8 cellular contexts compared by ENCODE assay signal in genomic region chr10:21527634-21528451, GRCh38. TPM values are rescaled to one million over a fixed set of nuclear protein-coding genes. Genes with fewer than 3 reads are reported as not detected.
DNase-seq lines count a peak whose midpoint lies in the region; ATAC-seq and TF ChIP-seq lines count a peak whose summit lies in the region.

No MANE protein-coding gene starts in this region.

- CTCF ChIA-PET in AG04450 (lab: Charles Lee) = interaction anchor here (1.0 to 1.4 kb wide), 3 partner anchors 9 to 193 kb away, joined by 3 to 4 read pairs (median 4); no protein-coding TSS in a partner anchor

- no peaks in the 10 kb centered on the region; a peak in 1 of 7 replicates for H3K36me3 Mint-ChIP-seq in H9 (ENCODE audit: insufficient read depth in 1 of 3, low read depth in 3 of 3)

- peak overlapping the region; percentile 80 for H3K4me2 ChIP-seq in H9 (ENCODE audit: insufficient read depth, insufficient read length, low read length)

- H3K27ac ChIP-seq in AG04450 (ENCODE audit: low read depth, low read length) (peak overlapping the region; percentile 87), H9 (ENCODE audit: insufficient read length, low read depth, low read length) (peak overlapping the region; percentile 1), WERI-Rb-1 (peak overlapping the region; percentile 97), gastroesophageal sphincter (peak overlapping the region; percentile 98 to 100 (median 99)), sigmoid colon (peak overlapping the region; percentile 97 to 99 (median 98))

- no peak overlapping the region for H4K5ac ChIP-seq in H9 (ENCODE audit: insufficient read length, low read depth, low read length)

- no peak for ATAC-seq in gastroesophageal sphincter
- no peak for ATAC-seq in GM21390 (IDR thresholded peaks at IDR 0.05; ENCODE audit: unreplicated experiment)
- ATAC-seq in GM21825 (IDR thresholded peaks at IDR 0.05; ENCODE audit: unreplicated experiment) = no peak

- H3K4me3 ChIP-seq in AG04450 (ENCODE audit: low read depth, low read length) (peak overlapping the region; percentile 59), WERI-Rb-1 (ENCODE audit: low read depth, low read length) (peak overlapping the region; percentile 69), gastroesophageal sphincter (peak overlapping the region; percentile 59 to 75), sigmoid colon (peak overlapping the region; percentile 49 to 74 (median 68))

- H3K4me1 ChIP-seq in H9 (ENCODE audit: insufficient read depth, low read length) = peaks cover 1% of the 10 kb centered on the region; the same call in 1 of the 2 replicates
- H3K4me1 ChIP-seq in gastroesophageal sphincter = peaks cover 0 to 47% (median 3%) of the 10 kb centered on the region in 3 donors
- H3K4me1 ChIP-seq in sigmoid colon = peaks cover 0 to 54% (median 28%) of the 10 kb centered on the region in 4 donors

- H2AK5ac ChIP-seq in H9 (ENCODE audit: insufficient read length, low read length) = no peak overlapping the region

- intact Hi-C loops in sigmoid colon (cut with DNase I) = loop anchor here (5.0 to 10.0 kb wide), 2 partner anchors 814 to 907 kb away; no protein-coding TSS in a partner anchor

- TF ChIP-seq EP300 in gastroesophageal sphincter (IDR thresholded peaks at IDR 0.05) (no peak), sigmoid colon (IDR thresholded peaks at IDR 0.05) (no peak)

- peak overlapping the region; percentile 52; the same call in 1 of the 2 replicates for H3K14ac ChIP-seq in H9 (ENCODE audit: insufficient read depth, low read length)

- H2BK12ac ChIP-seq in H9 (ENCODE audit: insufficient read length, low read depth, low read length) = no peak overlapping the region

- no peaks in the 10 kb centered on the region; a peak in 2 of 5 replicates for H3K9me3 Mint-ChIP-seq in H9

- no peak overlapping the region for H2BK5ac ChIP-seq in H9 (ENCODE audit: insufficient read length, low read length)

- H3K4ac ChIP-seq in H9 (ENCODE audit: low read depth, low read length) = no peak overlapping the region

- H3K18ac ChIP-seq in H9 (ENCODE audit: insufficient read length, low read depth, low read length) = peak overlapping the region; percentile 79

- peaks cover 20% of the 10 kb centered on the region for H3K23me2 ChIP-seq in H9 (ENCODE audit: insufficient read length, low read depth, low read length, poor library complexity, severe bottlenecking)

- peak overlapping the region; percentile 74 to 88 for H3K4me3 Mint-ChIP-seq in H9

- TF ChIP-seq POLR2A in gastroesophageal sphincter (IDR thresholded peaks at IDR 0.05) (no peak), sigmoid colon (IDR thresholded peaks at IDR 0.05) (no peak)

- H3K4me1 Mint-ChIP-seq in H9 = peaks cover 48 to 49% of the 10 kb centered on the region in 2 experiments

- no peaks in the 10 kb centered on the region for H3K79me2 ChIP-seq in H9 (ENCODE audit: insufficient read depth, low read length)

- H2BK15ac ChIP-seq in H9 (ENCODE audit: low read depth, low read length) = no peak overlapping the region

- H4K91ac ChIP-seq in H9 (ENCODE audit: insufficient read length, low read depth, low read length) = no peak overlapping the region

- H2BK20ac ChIP-seq in H9 (ENCODE audit: low read depth, low read length, poor library complexity, severe bottlenecking) = no peak overlapping the region

- H3K9me3 ChIP-seq in AG04450 (ENCODE audit: control insufficient read depth, insufficient read depth, low read length) (no peaks in the 10 kb centered on the region), H9 (ENCODE audit: control insufficient read depth, low read depth, low read length) (no peaks in the 10 kb centered on the region), WERI-Rb-1 (ENCODE audit: severe bottlenecking) (no peaks in the 10 kb centered on the region), gastroesophageal sphincter (no peaks in the 10 kb centered on the region), sigmoid colon (no peaks in the 10 kb centered on the region)

- no peak overlapping the region for H3T11ph ChIP-seq in H9 (ENCODE audit: low read length)

- H3K36me3 ChIP-seq in WERI-Rb-1 = no peaks in the 10 kb centered on the region
- H3K36me3 ChIP-seq in gastroesophageal sphincter = no peaks in the 10 kb centered on the region
- H3K36me3 ChIP-seq in sigmoid colon = no peaks in the 10 kb centered on the region

- POLR2A ChIA-PET in AG04450 (lab: Yijun Ruan, JAX) = interaction anchor here (0.7 to 1.3 kb wide), 2 partner anchors 10 to 13 kb away, joined by 5 to 6 read pairs; no protein-coding TSS in a partner anchor

- no peaks in the 10 kb centered on the region for H3K27me3 Mint-ChIP-seq in H9 (ENCODE audit: low read depth)

- H3K56ac ChIP-seq in H9 (ENCODE audit: insufficient read length, low read depth, low read length) = no peak overlapping the region

- no peaks in the 10 kb centered on the region for H4K20me1 ChIP-seq in H9 (ENCODE audit: control insufficient read depth, insufficient read depth, insufficient read length)

- no peaks in the 10 kb centered on the region for H3K79me1 ChIP-seq in H9 (ENCODE audit: insufficient read depth, low read depth, low read length, poor library complexity, severe bottlenecking)

- H2AFZ ChIP-seq in H9 (ENCODE audit: low read length) = no peak overlapping the region

- WGBS in H9 (ENCODE audit: extremely low coverage, insufficient read length, low lambda C conversion rate) = no CpG with 5 or more reads among the region's 18 CpGs
- WGBS in gastroesophageal sphincter (ENCODE audit: low coverage in 1 of 2), 2 donors = 25 to 37% methylated on average over 16 to 18 of the region's 18 CpGs
- 26 to 43% methylated on average over 18 of the region's 18 CpGs for WGBS in sigmoid colon, 2 donors

- H3K23ac ChIP-seq in H9 (ENCODE audit: insufficient read length, low read depth, low read length) = no peak overlapping the region

- DNase-seq in AG04450 (ENCODE audit: low read depth, low spot score) (no peak), H9 (no peak), WERI-Rb-1 (no peak), sigmoid colon (no peak), NCI-H1930 (lab: John Stamatoyannopoulos, UW) (no peak)

- no peaks in the 10 kb centered on the region for H3K27me3 ChIP-seq in AG04450 (ENCODE audit: control insufficient read depth, insufficient read depth, low read length)
- no peaks in the 10 kb centered on the region for H3K27me3 ChIP-seq in H9 (ENCODE audit: insufficient read depth, low read length)
- no peaks in the 10 kb centered on the region for H3K27me3 ChIP-seq in WERI-Rb-1 (ENCODE audit: insufficient read depth, low read depth, severe bottlenecking)
- H3K27me3 ChIP-seq in gastroesophageal sphincter = no peaks in the 10 kb centered on the region
- H3K27me3 ChIP-seq in sigmoid colon = no peaks in the 10 kb centered on the region

- H2BK120ac ChIP-seq in H9 (ENCODE audit: low read depth, low read length, poor library complexity, severe bottlenecking) = no peak overlapping the region

- peak overlapping the region; percentile 97 to 99 (median 98) for H3K27ac Mint-ChIP-seq in H9

- no peak overlapping the region for H4K8ac ChIP-seq in H9 (replicated peaks; ENCODE audit: insufficient read length, low read depth, low read length)

- H3K9ac ChIP-seq in H9 (ENCODE audit: extremely low read depth, insufficient read length, low read length) = peak overlapping the region; percentile 46

- TF ChIP-seq CTCF in AG04450 (IDR thresholded peaks at IDR 0.05; ENCODE audit: low read depth, low read length) (no peak), H9 (conservative IDR thresholded peaks at IDR 0.05) (no peak), WERI-Rb-1 (IDR thresholded peaks at IDR 0.05; ENCODE audit: low read depth, low read length) (no peak), gastroesophageal sphincter (IDR thresholded peaks at IDR 0.05) (no peak), sigmoid colon (IDR thresholded peaks at IDR 0.05) (no peak)

RNA-seq across cellular contexts. Expression of gene SKIDA1, which starts 2.4 kb away (rescaled TPM):
- polyA plus RNA-seq in AG04450 (2011; rRNA removed) (0.62 and 0.63 TPM in 2 replicates), sigmoid colon (under 1 TPM in 1 of 3 donors, not detected in 2; 0.10 TPM)
- 0.83 and 0.87 TPM in 2 replicates for polyA minus RNA-seq in AG04450 (2011; rRNA and poly(A)+ RNA removed)
- total RNA-seq in H9 (2021) (5.4 and 5.9 TPM in 2 replicates), gastroesophageal sphincter (1 to 10 TPM in 2 of 4 donors, under 1 TPM in 2; 0.74 to 6.5 (median 2.1) TPM), sigmoid colon (1 to 10 TPM in 3 of 4 donors, under 1 TPM in 1; 0.82 to 4.2 (median 3.4) TPM)

RNA-seq across cellular contexts. Expression of gene MLLT10, which starts 6.2 kb away (rescaled TPM):
- 35.3 and 41.0 TPM in 2 replicates for polyA plus RNA-seq in AG04450 (2011; rRNA removed)
- polyA minus RNA-seq in AG04450 (2011; rRNA and poly(A)+ RNA removed) = 60.7 and 83.6 TPM in 2 replicates
- total RNA-seq in H9 (2021) = 72.3 and 75.9 TPM in 2 replicates
- 10 to 100 TPM; 27.2 to 52.1 (median 39.0) TPM for total RNA-seq in gastroesophageal sphincter
- 10 to 100 TPM; 36.0 to 53.7 (median 45.1) TPM for total RNA-seq in sigmoid colon
- 10 to 100 TPM in 2 of 3 donors, 1 to 10 TPM in 1; 8.6 to 16.1 (median 10.2) TPM for polyA plus RNA-seq in sigmoid colon

Comparison
In these comparisons a context has a peak if more than half of its experiments do, and no peak if none do; other contexts are left out.
1. H3K27ac ChIP-seq: peak in every context shown above with its lines; median percentile 99 in gastroesophageal sphincter; 98 in sigmoid colon; 97 in WERI-Rb-1; 87 in AG04450; 1 in H9.